In genomic region chr1:202189012-202189790, GRCh38 we compare ENCODE assay signal across 8 cellular contexts. TPM values are rescaled to one million over a fixed set of nuclear protein-coding genes. Genes with fewer than 3 reads are reported as not detected.
DNase-seq lines count a peak whose midpoint lies in the region; ATAC-seq, FAIRE-seq and TF ChIP-seq lines count a peak whose summit lies in the region.

No MANE protein-coding gene starts in this region.

- ATAC-seq in A549 (peak; percentile 54 to 78), lower lobe of right lung (peak; percentile 66 to 68), HG03135 (IDR thresholded peaks at IDR 0.05; ENCODE audit: unreplicated experiment) (no peak)

- no peaks in the 10 kb centered on the region for H3K9me3 ChIP-seq in A549
- H3K9me3 ChIP-seq in lower lobe of right lung, result no peaks in the 10 kb centered on the region

- peaks cover 7% of the 10 kb centered on the region for H3K4me1 Mint-ChIP-seq in activated CD4-positive, alpha-beta T cell treated with anti-CD3 and anti-CD28 coated beads, Interleukin-2, amount 10 ng/mL, durations not matched to agents 24 days and 14 days

- H3K4me3 ChIP-seq in A549 (no peak overlapping the region), choroid plexus epithelial cell (ENCODE audit: low read depth, low read length) (no peak overlapping the region), lower lobe of right lung (no peak overlapping the region)

- H3K4me1 ChIP-seq in A549 (peaks cover 19% of the 10 kb centered on the region), lower lobe of right lung (peaks cover 10% of the 10 kb centered on the region)

- H3K27me3 Mint-ChIP-seq in activated CD4-positive, alpha-beta T cell treated with anti-CD3 and anti-CD28 coated beads, Interleukin-2, amount 10 ng/mL, durations not matched to agents 24 days and 14 days, result peaks cover 10% of the 10 kb centered on the region

- 78% methylated on average over 13 of the region's 19 CpGs for WGBS in A549 (ENCODE audit: missing lambda C conversion rate)

- no peak overlapping the region for H3K4me3 Mint-ChIP-seq in activated CD4-positive, alpha-beta T cell treated with anti-CD3 and anti-CD28 coated beads, Interleukin-2, amount 10 ng/mL, durations not matched to agents 24 days and 14 days

- no peak for TF ChIP-seq EP300 in A549 (IDR thresholded peaks at IDR 0.05)

- H3K27me3 ChIP-seq in lower lobe of right lung (ENCODE audit: low read depth), result peaks cover 22% of the 10 kb centered on the region

- no peak overlapping the region for H3K27ac ChIP-seq in A549
- no peak overlapping the region for H3K27ac ChIP-seq in lower lobe of right lung

- H3K9me3 Mint-ChIP-seq in activated CD4-positive, alpha-beta T cell treated with anti-CD3 and anti-CD28 coated beads, Interleukin-2, amount 10 ng/mL, durations not matched to agents 24 days and 14 days, result no peaks in the 10 kb centered on the region

- intact Hi-C loops in activated CD4-positive, alpha-beta T cell treated with anti-CD3 and anti-CD28 coated beads, Interleukin-2, amount 10 ng/mL, durations not matched to agents 24 days and 14 days (cut with micrococcal nuclease), result loop anchor here (1.0 to 2.0 kb wide), 2 partner anchors 126 to 530 kb away; no protein-coding TSS in a partner anchor
- intact Hi-C loops in lower lobe of right lung (cut with DNase I), result no loop called here

- no peaks in the 10 kb centered on the region for H3K36me3 Mint-ChIP-seq in activated CD4-positive, alpha-beta T cell treated with anti-CD3 and anti-CD28 coated beads, Interleukin-2, amount 10 ng/mL, durations not matched to agents 24 days and 14 days (ENCODE audit: low read depth)

- CTCF ChIA-PET in A549 (lab: Yijun Ruan, JAX), result interaction anchor here (0.6 to 12.3 kb wide), 54 partner anchors 9 to 536 kb away, joined by 3 to 350 read pairs (median 6); partner anchors contain the start of genes PTPN7 and UBE2T

- no peak for FAIRE-seq in A549 (lab: Jason Lieb, UNC)
- FAIRE-seq in GM12891 (lab: Jason Lieb, UNC), result peak; percentile 82

- POLR2A ChIA-PET in A549 (lab: Yijun Ruan, JAX), result interaction anchor here (0.6 to 1.1 kb wide), 2 partner anchors 126 to 781 kb away, joined by 4 read pairs; no protein-coding TSS in a partner anchor

- peak; percentile 61 to 73 for TF ChIP-seq RAD21 in A549 (conservative IDR thresholded peaks at IDR 0.05 in 1 of 2, IDR thresholded peaks at IDR 0.05 in 1 of 2)

- DNase-seq in A549 (ENCODE audit: low read depth in 1 of 2, low spot score in 1 of 2) (peak; percentile 63 to 70), GM12891 (ENCODE audit: insufficient read length, low spot score) (peak; percentile 58), NCI-H2171 treated with DMSO at 0.1 percent for 48 hours (lab: John Stamatoyannopoulos, UW) (peak; percentile 41), choroid plexus epithelial cell (ENCODE audit: low read depth) (peak; percentile 66), lower lobe of right lung (peak; percentile 87)
- peak; percentile 94 for DNase-seq in activated CD4-positive, alpha-beta T cell treated with anti-CD3 and anti-CD28 coated beads, Interleukin-2, amount 10 ng/mL, durations not matched to agents 24 days and 14 days
- peak; percentile 65 for DNase-seq in stimulated activated CD8-positive, alpha-beta memory T cell treated with anti-CD3 and anti-CD28 coated beads, Interleukin-15, amount 100 ng/mL, for 1 hour (ENCODE audit: low read depth)

- H3K4me2 ChIP-seq in A549, result no peak overlapping the region

- no peaks in the 10 kb centered on the region for H3K36me3 ChIP-seq in lower lobe of right lung

- TF ChIP-seq POLR2A in A549 (IDR thresholded peaks at IDR 0.05; ENCODE audit: low read length), result no peak
- TF ChIP-seq POLR2A in GM12891 (IDR thresholded peaks at IDR 0.05; ENCODE audit: low read depth, low read length), result no peak

- TF ChIP-seq CTCF in A549 (IDR thresholded peaks at IDR 0.05) (peak; percentile 84), choroid plexus epithelial cell (conservative IDR thresholded peaks at IDR 0.05; ENCODE audit: low read depth, low read length) (peak; percentile 74), lower lobe of right lung (IDR thresholded peaks at IDR 0.05) (peak; percentile 91)

- no peak overlapping the region for H3K27ac Mint-ChIP-seq in activated CD4-positive, alpha-beta T cell treated with anti-CD3 and anti-CD28 coated beads, Interleukin-2, amount 10 ng/mL, durations not matched to agents 24 days and 14 days

TF ChIP-seq in A549, 52 proteins besides CTCF, POLR2A, EP300 and RAD21:
- no peak for TF ChIP-seq PHF8 (IDR thresholded peaks at IDR 0.05; ENCODE audit: borderline replicate concordance, low read depth)
- peak; percentile 75 for TF ChIP-seq SMC3 (IDR thresholded peaks at IDR 0.05)
- no peak for TF ChIP-seq HDAC2 (IDR thresholded peaks at IDR 0.05)
- no peak for TF ChIP-seq MYC (IDR thresholded peaks at IDR 0.05; ENCODE audit: borderline replicate concordance, low read length)
- TF ChIP-seq NFE2L2 (conservative IDR thresholded peaks at IDR 0.05; ENCODE audit: low read length), result no peak
- TF ChIP-seq JUNB (IDR thresholded peaks at IDR 0.05), result no peak
- TF ChIP-seq USF2 (IDR thresholded peaks at IDR 0.05), result no peak
TF ChIP-seq in A549: peak in this region for 1.

TF ChIP-seq in GM12891, 5 proteins besides CTCF, POLR2A, EP300 and RAD21:
- TF ChIP-seq PAX5 (IDR thresholded peaks at IDR 0.05; ENCODE audit: insufficient read depth, low read length, severe bottlenecking), result no peak
- no peak for TF ChIP-seq POU2F2 (IDR thresholded peaks at IDR 0.05; ENCODE audit: low read depth, low read length)
- TF ChIP-seq SPI1 (IDR thresholded peaks at IDR 0.05; ENCODE audit: low read depth, low read length), result no peak
- TF ChIP-seq TAF1 (IDR thresholded peaks at IDR 0.05; ENCODE audit: low read depth, low read length), result no peak
- no peak for TF ChIP-seq POLR2AphosphoS5 (IDR thresholded peaks at IDR 0.05; ENCODE audit: low read depth, low read length)

RNA-seq across cellular contexts. Expression of gene LGR6, which starts 4.4 kb away (rescaled TPM):
- 0.84 and 1.3 TPM in 2 replicates for polyA plus RNA-seq in A549 (2011; rRNA removed)
- polyA plus RNA-seq in A549 (2012; cell fraction: cytosol; rRNA removed), result 0.15 and 0.19 TPM in 2 replicates
- 0.61 and 0.73 TPM in 2 replicates for polyA plus RNA-seq in A549 (2012; cell fraction: nucleus; rRNA removed)
- polyA plus RNA-seq in A549 (2017; fragmentation: RNase III; extraction: RNeasy Plus Mini Kit Qiagen cat#74134 plus additional on column Dnase treatment), result 0.60 to 1.3 TPM (median 1.1 TPM) in 3 replicates
- polyA minus RNA-seq in A549 (2011; rRNA and poly(A)+ RNA removed), result 3.1 and 4.3 TPM in 2 replicates
- not detected for polyA plus RNA-seq in GM12891 (2012; ENCODE audit: low read depth, missing spikeins)
- not detected in 2 replicates for total RNA-seq in activated CD4-positive, alpha-beta T cell treated with anti-CD3 and anti-CD28 coated beads, Interleukin-2, amount 10 ng/mL, durations not matched to agents 24 days and 14 days
- 1.7 TPM for total RNA-seq in lower lobe of right lung

RNA-seq across cellular contexts. Expression of gene PTPN7, which starts 28.8 kb away (rescaled TPM):
- polyA plus RNA-seq in A549 (2011; rRNA removed) (0.08 TPM in 1 of 2 replicates, not detected in the other), A549 (2017; fragmentation: RNase III; extraction: RNeasy Plus Mini Kit Qiagen cat#74134 plus additional on column Dnase treatment) (not detected in 3 replicates)
- polyA plus RNA-seq in A549 (2012; cell fraction: cytosol; rRNA removed), result 0.03 and 0.07 TPM in 2 replicates
- polyA plus RNA-seq in A549 (2012; cell fraction: nucleus; rRNA removed), result 0.06 TPM in 1 of 2 replicates, not detected in the other
- polyA minus RNA-seq in A549 (2011; rRNA and poly(A)+ RNA removed), result not detected in 2 replicates
- 56.6 TPM for polyA plus RNA-seq in GM12891 (2012; ENCODE audit: low read depth, missing spikeins)
- total RNA-seq in activated CD4-positive, alpha-beta T cell treated with anti-CD3 and anti-CD28 coated beads, Interleukin-2, amount 10 ng/mL, durations not matched to agents 24 days and 14 days, result 475 and 478 TPM in 2 replicates
- 8.5 TPM for total RNA-seq in lower lobe of right lung

RNA-seq across cellular contexts. Expression of gene ARL8A, which starts 44.7 kb away (rescaled TPM):
- polyA plus RNA-seq in A549 (2011; rRNA removed) (49.8 and 57.8 TPM in 2 replicates), A549 (2017; fragmentation: RNase III; extraction: RNeasy Plus Mini Kit Qiagen cat#74134 plus additional on column Dnase treatment) (18.0 to 25.6 TPM (median 23.4 TPM) in 3 replicates)
- 31.8 and 37.2 TPM in 2 replicates for polyA plus RNA-seq in A549 (2012; cell fraction: cytosol; rRNA removed)
- polyA plus RNA-seq in A549 (2012; cell fraction: nucleus; rRNA removed), result 30.9 and 32.5 TPM in 2 replicates
- polyA minus RNA-seq in A549 (2011; rRNA and poly(A)+ RNA removed), result 26.5 and 50.1 TPM in 2 replicates
- polyA plus RNA-seq in GM12891 (2012; ENCODE audit: low read depth, missing spikeins), result 12.4 TPM
- 51.9 and 57.4 TPM in 2 replicates for total RNA-seq in activated CD4-positive, alpha-beta T cell treated with anti-CD3 and anti-CD28 coated beads, Interleukin-2, amount 10 ng/mL, durations not matched to agents 24 days and 14 days
- 98.0 TPM for total RNA-seq in lower lobe of right lung

Comparison
In these comparisons a context has a peak if more than half of its experiments do, and no peak if none do; other contexts are left out.
1. DNase-seq: peak in every context shown above with its lines; median percentile 94 in activated CD4-positive, alpha-beta T cell treated with anti-CD3 and anti-CD28 coated beads, Interleukin-2, amount 10 ng/mL, durations not matched to agents 24 days and 14 days; 87 in lower lobe of right lung; 66 in A549; 66 in choroid plexus epithelial cell; 65 in stimulated activated CD8-positive, alpha-beta memory T cell treated with anti-CD3 and anti-CD28 coated beads, Interleukin-15, amount 100 ng/mL, for 1 hour; 58 in GM12891; 41 in NCI-H2171 treated with DMSO at 0.1 percent for 48 hours.
2. RNA of gene PTPN7, which starts 28.8 kb away (total RNA-seq): 475 to 478 TPM in activated CD4-positive, alpha-beta T cell treated with anti-CD3 and anti-CD28 coated beads, Interleukin-2, amount 10 ng/mL, durations not matched to agents 24 days and 14 days; 8.5 TPM in lower lobe of right lung (single experiment); every median in the first group is over 10 times any median in the second.
3. Peak in every context shown above with its lines, with median percentiles within 50 percentile points of each other: CTCF ChIP-seq.